Comparison of ENCODE assay signal across 24 cellular contexts in the genomic region with DNA sequence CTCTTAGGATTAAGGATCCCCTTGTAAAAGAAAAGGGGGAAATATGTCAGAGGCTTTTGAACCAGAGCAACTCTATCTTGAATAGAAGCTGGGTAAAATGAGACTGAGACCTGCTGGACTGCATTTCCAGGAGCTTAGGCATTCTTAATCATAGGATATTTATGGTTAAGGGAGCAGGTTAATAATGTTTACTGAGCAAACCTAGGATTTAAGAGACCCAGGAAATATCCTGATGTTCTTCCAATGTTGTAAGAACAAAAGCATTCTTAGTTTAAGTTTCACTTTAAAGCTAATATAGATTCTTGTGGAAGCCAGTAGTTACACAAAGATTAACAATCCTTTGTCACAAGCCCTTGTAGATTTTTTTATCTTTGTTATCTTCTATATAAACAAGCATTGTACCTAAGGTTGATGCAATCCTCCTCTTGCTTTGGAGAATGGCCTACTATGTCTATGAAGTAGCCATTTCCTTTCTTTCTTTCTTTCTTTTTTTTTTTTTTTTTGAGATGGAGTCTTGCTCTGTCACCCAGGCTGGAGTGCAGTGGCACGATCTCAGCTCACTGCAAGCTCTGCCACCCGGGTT.
DNase-seq lines count a peak whose midpoint lies in the region; ATAC-seq, FAIRE-seq and TF ChIP-seq lines count a peak whose summit lies in the region.
"Had no signal": no experiment of that assay in that cellular context is flagged by ENCODE, and none has a peak within 500 bp of the region (broad histone marks: within the 10 kb centered on the region; RNA-seq: fewer than 3 reads in every experiment).

No MANE protein-coding gene starts in this region.

- no peak for FAIRE-seq in astrocyte (lab: Jason Lieb, UNC)
- FAIRE-seq: GM18507, H54, HTR-8/SVneo had no signal

- H4K20me1 ChIP-seq in mammary epithelial cell (ENCODE audit: insufficient read depth, low read length) (no peaks in the 10 kb centered on the region), astrocyte (ENCODE audit: insufficient read depth, low read length) (no peaks in the 10 kb centered on the region)

- H3K4me3 Mint-ChIP-seq in astrocyte (ENCODE audit: unreplicated experiment) = no peak overlapping the region
- no peak overlapping the region for H3K4me3 Mint-ChIP-seq in activated naive CD8-positive, alpha-beta T cell treated with anti-CD3 and anti-CD28 coated beads, Interleukin-2, amount 50 U/mL, for 24 hours
- H3K4me3 Mint-ChIP-seq: CD4-positive, alpha-beta T cell; T-cell had no signal

- H3K9me3 ChIP-seq in mammary epithelial cell (replicated peaks; ENCODE audit: insufficient read depth, low read length) = no peaks in the 10 kb centered on the region
- H3K9me3 ChIP-seq in breast epithelium = no peaks in the 10 kb centered on the region
- H3K9me3 ChIP-seq in HUES48 (ENCODE audit: control insufficient read depth, insufficient read depth, low read length) = peaks cover 7% of the 10 kb centered on the region; the same call in 1 of the 2 replicates
- no peaks in the 10 kb centered on the region for H3K9me3 ChIP-seq in astrocyte (ENCODE audit: insufficient read depth, low read depth, low read length)

- 100% methylated on average over 1 of the region's 2 CpGs for WGBS in mammary epithelial cell (ENCODE audit: low coverage, missing lambda C conversion rate)

- CTCF ChIA-PET in mammary epithelial cell (lab: Charles Lee; ENCODE audit: low non-redundant PET) = no interaction called here

- H2AFZ ChIP-seq in mammary epithelial cell (ENCODE audit: low read depth, low read length) (no peak overlapping the region), astrocyte (ENCODE audit: low read depth, low read length) (no peak overlapping the region)

- H3K4me3 ChIP-seq in mammary epithelial cell (replicated peaks in 1 of 3; ENCODE audit: insufficient read depth in 1 of 3, low read depth in 2 of 3, low read length in 3 of 3) = no peak overlapping the region
- no peak overlapping the region for H3K4me3 ChIP-seq in breast epithelium
- H3K4me3 ChIP-seq in HUES48 (ENCODE audit: low read depth, low read length) = no peak overlapping the region
- no peak overlapping the region for H3K4me3 ChIP-seq in astrocyte (ENCODE audit: insufficient read depth, low read depth, low read length)

- no peaks in the 10 kb centered on the region for H3K27me3 Mint-ChIP-seq in astrocyte (ENCODE audit: low read depth, unreplicated experiment)
- H3K27me3 Mint-ChIP-seq in activated naive CD8-positive, alpha-beta T cell treated with anti-CD3 and anti-CD28 coated beads, Interleukin-2, amount 50 U/mL, for 24 hours = no peaks in the 10 kb centered on the region
- H3K27me3 Mint-ChIP-seq: CD4-positive, alpha-beta T cell; T-cell had no signal

- H3K9me3 Mint-ChIP-seq in astrocyte (ENCODE audit: unreplicated experiment) = peaks cover 4% of the 10 kb centered on the region
- peaks cover 14% of the 10 kb centered on the region for H3K9me3 Mint-ChIP-seq in activated naive CD8-positive, alpha-beta T cell treated with anti-CD3 and anti-CD28 coated beads, Interleukin-2, amount 50 U/mL, for 24 hours

- H3K27me3 ChIP-seq in mammary epithelial cell (ENCODE audit: insufficient read depth, low read length) (no peaks in the 10 kb centered on the region), breast epithelium (no peaks in the 10 kb centered on the region), HUES48 (ENCODE audit: control insufficient read depth, insufficient read depth, low read length) (no peaks in the 10 kb centered on the region), astrocyte (ENCODE audit: insufficient read depth, low read length) (no peaks in the 10 kb centered on the region)

- in situ Hi-C loops in mammary epithelial cell (cut with MboI; ENCODE audit: low sequenced_read_pairs in 2 of 2) = no loop called here

- H3K9ac ChIP-seq in mammary epithelial cell (ENCODE audit: insufficient read depth, low read length) = no peak overlapping the region
- no peak overlapping the region for H3K9ac ChIP-seq in HUES48 (ENCODE audit: low read depth, low read length)
- H3K9ac ChIP-seq in astrocyte (ENCODE audit: low read length) = no peak overlapping the region
- H3K9ac ChIP-seq: KMS-11 had no signal

- H3K36me3 Mint-ChIP-seq in astrocyte (ENCODE audit: low read depth, unreplicated experiment) = no peaks in the 10 kb centered on the region
- H3K36me3 Mint-ChIP-seq in activated naive CD8-positive, alpha-beta T cell treated with anti-CD3 and anti-CD28 coated beads, Interleukin-2, amount 50 U/mL, for 24 hours (ENCODE audit: low read depth) = no peaks in the 10 kb centered on the region
- H3K36me3 Mint-ChIP-seq: T-cell had no signal

- DNase-seq in mammary epithelial cell (peak; percentile 13), breast epithelium (ENCODE audit: low spot score in 2 of 2) (no peak), astrocyte (ENCODE audit: low read depth) (peak; percentile 7)
- DNase-seq in activated naive CD8-positive, alpha-beta T cell treated with anti-CD3 and anti-CD28 coated beads, Interleukin-2, amount 50 U/mL, for 24 hours = no peak
- DNase-seq: CD4-positive, alpha-beta T cell; DMS153; GDM1; IMR-90; NCI-H1694; NCI-H446; NCI-H526; RPMI8226; SHP77 treated with DMSO at 0.1 percent for 48 hours; T-cell had no signal

- dilution Hi-C loops in mammary epithelial cell (cut with HindIII; ENCODE audit: low sequenced_read_pairs) = no loop called here

- TF ChIP-seq CTCF in mammary epithelial cell (conservative IDR thresholded peaks at IDR 0.05 in 1 of 2, IDR thresholded peaks at IDR 0.05 in 1 of 2; ENCODE audit: extremely low read depth in 1 of 2, insufficient read depth in 1 of 2, low read depth in 1 of 2, low read length in 2 of 2) = no peak
- TF ChIP-seq CTCF in breast epithelium (IDR thresholded peaks at IDR 0.05) = no peak
- no peak for TF ChIP-seq CTCF in astrocyte (IDR thresholded peaks at IDR 0.05; ENCODE audit: insufficient read depth, low read depth, low read length)

- H3K4me2 ChIP-seq in mammary epithelial cell (ENCODE audit: insufficient read depth, low read depth, low read length) (no peak overlapping the region), astrocyte (ENCODE audit: low read length) (no peak overlapping the region)
- H3K4me2 ChIP-seq: KMS-11 had no signal

- BruUV-seq in mammary epithelial cell (replicated peaks; lab: Mats Ljungman, UMichigan) = no TSS peak

- H3K36me3 ChIP-seq in mammary epithelial cell (ENCODE audit: insufficient read depth, low read length) = no peaks in the 10 kb centered on the region
- H3K36me3 ChIP-seq in breast epithelium = no peaks in the 10 kb centered on the region
- H3K36me3 ChIP-seq in HUES48 (ENCODE audit: control insufficient read depth, insufficient read depth, low read length) = no peaks in the 10 kb centered on the region
- H3K36me3 ChIP-seq in astrocyte (ENCODE audit: insufficient read depth, low read length) = no peaks in the 10 kb centered on the region

- no peak overlapping the region for H3K27ac Mint-ChIP-seq in astrocyte (ENCODE audit: unreplicated experiment)
- H3K27ac Mint-ChIP-seq in activated naive CD8-positive, alpha-beta T cell treated with anti-CD3 and anti-CD28 coated beads, Interleukin-2, amount 50 U/mL, for 24 hours = no peak overlapping the region
- H3K27ac Mint-ChIP-seq: CD4-positive, alpha-beta T cell; T-cell had no signal

- ATAC-seq in activated naive CD8-positive, alpha-beta T cell treated with anti-CD3 and anti-CD28 coated beads, Interleukin-2, amount 50 U/mL, for 24 hours = no peak
- ATAC-seq in HG03196 (IDR thresholded peaks at IDR 0.05; ENCODE audit: unreplicated experiment) = no peak
- no peak for ATAC-seq in GM18858 (IDR thresholded peaks at IDR 0.05; ENCODE audit: unreplicated experiment)
- no peak for ATAC-seq in HG03378 (IDR thresholded peaks at IDR 0.05; ENCODE audit: unreplicated experiment)
- ATAC-seq: SK-N-SH treated with all-trans-retinoic acid at 6 μM for 48 hours, T-cell had no signal

- TF ChIP-seq POLR2A in breast epithelium (IDR thresholded peaks at IDR 0.05) = no peak

- no peaks in the 10 kb centered on the region for H3K79me2 ChIP-seq in mammary epithelial cell (ENCODE audit: insufficient read depth, low read length)
- no peaks in the 10 kb centered on the region for H3K79me2 ChIP-seq in astrocyte (ENCODE audit: insufficient read depth, low read length)

- H3K4me1 Mint-ChIP-seq in astrocyte (ENCODE audit: low read depth, unreplicated experiment) = no peaks in the 10 kb centered on the region
- H3K4me1 Mint-ChIP-seq in activated naive CD8-positive, alpha-beta T cell treated with anti-CD3 and anti-CD28 coated beads, Interleukin-2, amount 50 U/mL, for 24 hours = no peaks in the 10 kb centered on the region
- H3K4me1 Mint-ChIP-seq: T-cell had no signal

- H3K4me1 ChIP-seq in mammary epithelial cell (ENCODE audit: insufficient read depth, low read length) = peaks cover 4% of the 10 kb centered on the region
- H3K4me1 ChIP-seq in breast epithelium = no peaks in the 10 kb centered on the region
- no peaks in the 10 kb centered on the region for H3K4me1 ChIP-seq in HUES48 (ENCODE audit: control insufficient read depth, insufficient read depth, low read length)
- peaks cover 2% of the 10 kb centered on the region for H3K4me1 ChIP-seq in astrocyte (ENCODE audit: insufficient read depth, low read length)

- H3K27ac ChIP-seq in mammary epithelial cell (ENCODE audit: insufficient read depth, low read depth, low read length) (no peak overlapping the region), breast epithelium (no peak overlapping the region), HUES48 (ENCODE audit: low read depth, low read length) (peak overlapping the region; percentile 28), astrocyte (ENCODE audit: low read depth, low read length) (no peak overlapping the region)
- H3K27ac ChIP-seq: HL-60, KMS-11 had no signal

- intact Hi-C loops in mammary epithelial cell (cut with micrococcal nuclease) (no loop called here), breast epithelium (cut with DNase I; ENCODE audit: low total_unique reads) (loop anchor here (10.0 kb wide), 1 partner anchor 802 kb away; no protein-coding TSS in a partner anchor)

Comparison
In these comparisons a context has a peak if more than half of its experiments do, and no peak if none do; other contexts are left out.
1. DNase-seq: peak in mammary epithelial cell (single experiment) and astrocyte (single experiment); none in breast epithelium (0 of 2) and activated naive CD8-positive, alpha-beta T cell treated with anti-CD3 and anti-CD28 coated beads, Interleukin-2, amount 50 U/mL, for 24 hours (single experiment).